Comparison of ENCODE assay signal across 7 cellular contexts in the genomic region with DNA sequence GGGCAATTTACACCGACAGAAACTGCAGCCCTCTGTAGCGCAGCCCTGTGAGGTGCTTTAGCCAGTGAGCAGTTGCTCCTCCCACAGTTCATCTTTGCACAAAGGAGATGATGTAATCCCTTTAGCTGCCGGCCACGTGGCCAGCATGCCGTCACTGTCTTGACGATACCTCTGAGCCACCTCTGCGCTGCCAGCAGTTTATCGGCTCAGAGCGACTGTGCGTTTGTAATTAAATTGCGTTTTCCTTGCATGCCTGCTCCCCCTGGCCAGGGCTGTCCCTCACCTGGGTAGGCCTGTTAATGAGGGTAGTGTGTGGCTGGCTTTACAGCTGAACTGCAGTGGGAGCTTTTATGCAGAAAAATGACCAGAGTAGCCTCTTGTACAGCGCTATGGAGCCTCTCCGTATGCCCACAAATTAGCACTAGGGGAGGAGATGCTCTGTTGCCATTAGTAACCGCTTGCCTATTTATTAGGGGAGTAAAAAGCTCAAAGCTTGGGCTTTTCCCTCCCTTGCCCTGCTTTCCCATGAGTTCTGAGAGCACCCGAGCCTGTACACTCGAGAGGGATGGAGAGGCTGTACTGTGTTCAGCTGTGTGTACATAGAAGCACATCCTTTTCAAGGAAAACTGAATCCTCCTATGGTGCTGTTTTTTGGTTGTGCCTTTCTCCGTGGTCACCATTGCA.
DNase-seq lines count a peak whose midpoint lies in the region; ATAC-seq and TF ChIP-seq lines count a peak whose summit lies in the region.

No MANE protein-coding gene starts in this region.

- no peak overlapping the region for H3K4me2 ChIP-seq in HCT116 (ENCODE audit: low read length)
- no peak overlapping the region for H3K4me2 ChIP-seq in PC-9

- TF ChIP-seq RAD21 in HCT116 (IDR thresholded peaks at IDR 0.05; ENCODE audit: low read depth) = no peak

- no peaks in the 10 kb centered on the region for H4K20me1 ChIP-seq in HCT116 (ENCODE audit: insufficient read depth)
- 0 out of 2 replicates have a peak, but pooled peaks cover 14% of the 10 kb centered on the region for H4K20me1 ChIP-seq in PC-9 (ENCODE audit: insufficient read depth)

- no peaks in the 10 kb centered on the region for H3K27me3 ChIP-seq in HCT116 (ENCODE audit: insufficient read depth, low read length)
- H3K27me3 ChIP-seq in dorsolateral prefrontal cortex = no peaks in the 10 kb centered on the region
- no peaks in the 10 kb centered on the region for H3K27me3 ChIP-seq in PC-9 (ENCODE audit: insufficient read depth, low read depth)

- 0 out of 4 replicates have a peak, but pooled peaks cover 3 to 4% of the 10 kb centered on the region in 2 experiments for H3K9me3 ChIP-seq in HCT116 (ENCODE audit: control insufficient read depth in 1 of 2, insufficient read depth in 1 of 2, low read depth in 1 of 2, low read length in 2 of 2)
- peaks cover 21% of the 10 kb centered on the region for H3K9me3 ChIP-seq in PC-9 (ENCODE audit: insufficient read depth, low read depth)

- intact Hi-C loops in HCT116 (cut with micrococcal nuclease) = no loop called here
- intact Hi-C loops in dorsolateral prefrontal cortex (cut with DNase I) = no loop called here
- intact Hi-C loops in PC-9 (cut with micrococcal nuclease; ENCODE audit: unreplicated experiment) = no loop called here

- no peak for ATAC-seq in HCT116
- no peak for ATAC-seq in activated CD8-positive, alpha-beta T cell treated with anti-CD3 and anti-CD28 coated beads, Interleukin-2, amount 10 ng/mL, durations not matched to agents 7 days and 5 days

- H3K4me1 ChIP-seq in HCT116 (ENCODE audit: control insufficient read depth in 1 of 2, insufficient read depth in 2 of 2, low read length in 2 of 2) (no peaks in the 10 kb centered on the region; a peak in 1 of 4 replicates), PC-9 (replicated peaks; ENCODE audit: insufficient read depth) (0 out of 2 replicates have a peak, but pooled peaks cover 2% of the 10 kb centered on the region)

- peaks cover 98% of the 10 kb centered on the region for H3K79me2 ChIP-seq in HCT116 (ENCODE audit: insufficient read depth, low read length)
- peaks cover 98% of the 10 kb centered on the region for H3K79me2 ChIP-seq in PC-9 (ENCODE audit: low read depth)

- no peaks in the 10 kb centered on the region for H3K27me3 Mint-ChIP-seq in activated CD8-positive, alpha-beta T cell treated with anti-CD3 and anti-CD28 coated beads, Interleukin-2, amount 10 ng/mL, durations not matched to agents 7 days and 5 days (ENCODE audit: low read depth)

- RAD21 ChIA-PET in HCT116 (lab: Charles Lee; ENCODE audit: low non-redundant PET in 1 of 2, low total read pairs in 2 of 2, uncharacterized antibody in 2 of 2, unreplicated experiment in 2 of 2) = no interaction called here

- H3K27ac Mint-ChIP-seq in activated CD8-positive, alpha-beta T cell treated with anti-CD3 and anti-CD28 coated beads, Interleukin-2, amount 10 ng/mL, durations not matched to agents 7 days and 5 days = no peak overlapping the region

- TF ChIP-seq CTCF in HCT116 (IDR thresholded peaks at IDR 0.05 in 2 of 3, conservative IDR thresholded peaks at IDR 0.05 in 1 of 3; ENCODE audit: borderline replicate concordance in 1 of 3, insufficient read depth in 1 of 3, low read depth in 2 of 3, low read length in 2 of 3) (no peak), dorsolateral prefrontal cortex (IDR thresholded peaks at IDR 0.05 in 54 of 56, conservative IDR thresholded peaks at IDR 0.05 in 2 of 56; ENCODE audit: low read depth in 1 of 56, partially characterized antibody in 56 of 56) (peak in 5 of 56 donors; percentile 13 to 29 (median 18)), GM10248 (IDR thresholded peaks at IDR 0.05; ENCODE audit: control extremely low read depth, extremely low read depth, low read depth, missing control alignments) (no peak), PC-9 (conservative IDR thresholded peaks at IDR 0.05) (no peak)

- H3K9ac ChIP-seq in HCT116 (ENCODE audit: low read length) = no peak overlapping the region

- TF ChIP-seq POLR2A in HCT116 (IDR thresholded peaks at IDR 0.05; ENCODE audit: borderline replicate concordance, extremely low read depth, insufficient read depth, insufficient read length) = no peak

- H3F3A ChIP-seq in PC-9 (ENCODE audit: insufficient read depth, low read depth) = peaks cover 16% of the 10 kb centered on the region

- H3K27ac ChIP-seq in HCT116 (ENCODE audit: low read depth, low read length) (no peak overlapping the region), dorsolateral prefrontal cortex (peak overlapping the region in 58 of 59 donors; percentile 37 to 96 (median 82)), PC-9 (no peak overlapping the region; the same call in 1 of the 2 replicates)

- no peaks in the 10 kb centered on the region for H3K36me3 ChIP-seq in HCT116 (ENCODE audit: control insufficient read depth in 1 of 2, insufficient read depth in 2 of 2, low read length in 2 of 2)
- H3K36me3 ChIP-seq in PC-9 (ENCODE audit: low read depth) = peaks cover 19% of the 10 kb centered on the region

- no peaks in the 10 kb centered on the region for H3K9me3 Mint-ChIP-seq in activated CD8-positive, alpha-beta T cell treated with anti-CD3 and anti-CD28 coated beads, Interleukin-2, amount 10 ng/mL, durations not matched to agents 7 days and 5 days (ENCODE audit: insufficient read depth)

- BruUV-seq in HCT116 (replicated peaks; lab: Mats Ljungman, UMichigan) (no TSS peak), PC-9 (replicated peaks; lab: Mats Ljungman, UMichigan) (no TSS peak)

- H3K4me3 ChIP-seq in HCT116 (replicated peaks in 1 of 2; ENCODE audit: low read depth in 1 of 2, low read length in 2 of 2) (no peak overlapping the region), dorsolateral prefrontal cortex (peak overlapping the region; percentile 22 to 67 (median 49)), PC-9 (no peak overlapping the region)

- DNase-seq in HCT116 (ENCODE audit: low read depth, low spot score) = no peak
- DNase-seq in NCI-H446 treated with DMSO at 0.1 percent for 48 hours (lab: John Stamatoyannopoulos, UW) = peak; percentile 40
- peak; percentile 71 to 95 (median 90) for DNase-seq in dorsolateral prefrontal cortex
- DNase-seq in midbrain (lab: John Stamatoyannopoulos, UW) = peak; percentile 82
- DNase-seq in activated CD8-positive, alpha-beta T cell treated with anti-CD3 and anti-CD28 coated beads, Interleukin-2, amount 10 ng/mL, durations not matched to agents 7 days and 5 days = no peak
- DNase-seq in GM10248 (ENCODE audit: extremely low spot score) = no peak
- no peak for DNase-seq in PC-9

- H3K9me2 ChIP-seq in HCT116 (ENCODE audit: insufficient read depth) (no peaks in the 10 kb centered on the region), PC-9 (ENCODE audit: insufficient read depth) (no peaks in the 10 kb centered on the region)

- no peak overlapping the region for H3K4me3 Mint-ChIP-seq in activated CD8-positive, alpha-beta T cell treated with anti-CD3 and anti-CD28 coated beads, Interleukin-2, amount 10 ng/mL, durations not matched to agents 7 days and 5 days

- no peaks in the 10 kb centered on the region for H3K36me3 Mint-ChIP-seq in activated CD8-positive, alpha-beta T cell treated with anti-CD3 and anti-CD28 coated beads, Interleukin-2, amount 10 ng/mL, durations not matched to agents 7 days and 5 days (ENCODE audit: low read depth)

- CTCF ChIA-PET in HCT116 (lab: Charles Lee) = no interaction called here
- CTCF ChIA-PET in activated CD8-positive, alpha-beta T cell treated with anti-CD3 and anti-CD28 coated beads, Interleukin-2, amount 10 ng/mL, durations not matched to agents 7 days and 5 days (lab: Charles Lee) = no interaction called here
- CTCF ChIA-PET in GM10248 (lab: Yijun Ruan, JAX) = interaction anchor here (1.0 to 4.4 kb wide), 5 partner anchors 10 to 140 kb away, joined by 3 to 34 read pairs (median 10); no protein-coding TSS in a partner anchor
- CTCF ChIA-PET in PC-9 (lab: Charles Lee) = interaction anchor here (1.2 kb wide), 1 partner anchor 9 kb away, joined by 4 read pairs; no protein-coding TSS in a partner anchor

- H3K4me1 Mint-ChIP-seq in activated CD8-positive, alpha-beta T cell treated with anti-CD3 and anti-CD28 coated beads, Interleukin-2, amount 10 ng/mL, durations not matched to agents 7 days and 5 days (ENCODE audit: low read depth) = no peaks in the 10 kb centered on the region

- H2AFZ ChIP-seq in HCT116 (ENCODE audit: low read depth, low read length, poor library complexity, severe bottlenecking) (no peak overlapping the region), PC-9 (no peak overlapping the region)

- POLR2A ChIA-PET in HCT116 (lab: Charles Lee) = no interaction called here
- POLR2A ChIA-PET in activated CD8-positive, alpha-beta T cell treated with anti-CD3 and anti-CD28 coated beads, Interleukin-2, amount 10 ng/mL, durations not matched to agents 7 days and 5 days (lab: Charles Lee) = no interaction called here
- POLR2A ChIA-PET in GM10248 (lab: Yijun Ruan, JAX) = interaction anchor here (0.5 kb wide), 1 partner anchor 178 kb away, joined by 4 read pairs; no protein-coding TSS in a partner anchor
- POLR2A ChIA-PET in PC-9 (lab: Charles Lee; ENCODE audit: unreplicated experiment) = interaction anchor here (0.6 kb wide), 1 partner anchor 21 kb away, joined by 3 read pairs; no protein-coding TSS in a partner anchor

TF ChIP-seq in HCT116, 20 proteins besides CTCF, POLR2A, EP300 and RAD21:
- no peak for TF ChIP-seq YY1 (IDR thresholded peaks at IDR 0.05; ENCODE audit: extremely low read depth, insufficient replicate concordance, low read depth, low read length)
- TF ChIP-seq, protein P1, sequence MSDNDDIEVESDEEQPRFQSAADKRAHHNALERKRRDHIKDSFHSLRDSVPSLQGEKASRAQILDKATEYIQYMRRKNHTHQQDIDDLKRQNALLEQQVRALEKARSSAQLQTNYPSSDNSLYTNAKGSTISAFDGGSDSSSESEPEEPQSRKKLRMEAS (IDR thresholded peaks at IDR 0.05) = peak; percentile 48; the same call in 1 of the 2 replicates

Comparison
In these comparisons a context has a peak if more than half of its experiments do, and no peak if none do; other contexts are left out.
1. DNase-seq: peak in NCI-H446 treated with DMSO at 0.1 percent for 48 hours (single experiment), dorsolateral prefrontal cortex (10 of 10) and midbrain (single experiment); none in HCT116 (single experiment), activated CD8-positive, alpha-beta T cell treated with anti-CD3 and anti-CD28 coated beads, Interleukin-2, amount 10 ng/mL, durations not matched to agents 7 days and 5 days (single experiment), GM10248 (single experiment) and PC-9 (0 of 2).
2. H3K27ac ChIP-seq: peak in dorsolateral prefrontal cortex (58 of 59); none in HCT116 (single experiment) and PC-9 (single experiment).
3. H3K4me3 ChIP-seq: peak in dorsolateral prefrontal cortex (59 of 59); none in HCT116 (0 of 2) and PC-9 (single experiment).
4. CTCF ChIA-PET loops: an anchor here in GM10248 (1.0 to 4.4 kb wide) and PC-9 (1.2 kb wide); none called in HCT116 and activated CD8-positive, alpha-beta T cell treated with anti-CD3 and anti-CD28 coated beads, Interleukin-2, amount 10 ng/mL, durations not matched to agents 7 days and 5 days.
5. POLR2A ChIA-PET loops: an anchor here in GM10248 (0.5 kb wide) and PC-9 (0.6 kb wide); none called in HCT116 and activated CD8-positive, alpha-beta T cell treated with anti-CD3 and anti-CD28 coated beads, Interleukin-2, amount 10 ng/mL, durations not matched to agents 7 days and 5 days.